21 cellular contexts compared by ENCODE assay signal in genomic region chr11:120399312-120399711, GRCh38.
DNase-seq lines count a peak whose midpoint lies in the region; ATAC-seq, FAIRE-seq and TF ChIP-seq lines count a peak whose summit lies in the region.
"Had no signal": no experiment of that assay in that cellular context is flagged by ENCODE, and none has a peak within 500 bp of the region (broad histone marks: within the 10 kb centered on the region; RNA-seq: fewer than 3 reads in every experiment).

No MANE protein-coding gene starts in this region.

- H4K20me1 ChIP-seq in astrocyte (ENCODE audit: insufficient read depth, low read length) (peaks cover 15% of the 10 kb centered on the region), keratinocyte (ENCODE audit: control insufficient read depth, extremely low read depth, insufficient read depth, low read length) (peaks cover 2% of the 10 kb centered on the region), smooth muscle cell (ENCODE audit: low read depth) (peaks cover 11% of the 10 kb centered on the region)

- H3K4me1 ChIP-seq in astrocyte (ENCODE audit: insufficient read depth, low read length) (peaks cover 34% of the 10 kb centered on the region), keratinocyte (ENCODE audit: control insufficient read depth, extremely low read depth, insufficient read depth, low read length) (peaks cover 34% of the 10 kb centered on the region), smooth muscle cell (ENCODE audit: low read depth) (peaks cover 57% of the 10 kb centered on the region)

- CTCF ChIA-PET in CD4-positive, alpha-beta T cell (lab: Charles Lee), result no interaction called here

- no peaks in the 10 kb centered on the region for H3K9me3 ChIP-seq in astrocyte (ENCODE audit: insufficient read depth, low read depth, low read length)
- H3K9me3 ChIP-seq in keratinocyte (ENCODE audit: control insufficient read depth, low read depth, low read length), result no peaks in the 10 kb centered on the region
- no peaks in the 10 kb centered on the region for H3K9me3 ChIP-seq in smooth muscle cell (replicated peaks; ENCODE audit: low read depth)
- H3K9me3 ChIP-seq in CD4-positive, alpha-beta T cell (ENCODE audit: control insufficient read depth, low read length), result no peaks in the 10 kb centered on the region
- H3K9me3 ChIP-seq: mucosa of descending colon, suprapubic skin had no signal

- H3F3A ChIP-seq in smooth muscle cell (ENCODE audit: low read depth), result peaks cover 23% of the 10 kb centered on the region

- POLR2A ChIA-PET in CD4-positive, alpha-beta T cell (lab: Charles Lee), result no interaction called here

- H3K27ac Mint-ChIP-seq in activated naive CD4-positive, alpha-beta T cell treated with anti-CD3 and anti-CD28 coated beads, Interleukin-2, amount 50 U/mL, for 24 hours, result peak overlapping the region; percentile 41
- no peak overlapping the region for H3K27ac Mint-ChIP-seq in activated naive CD4-positive, alpha-beta T cell treated with anti-CD3 and anti-CD28 coated beads, Interleukin-2, amount 50 U/mL, for 72 hours
- H3K27ac Mint-ChIP-seq in astrocyte (ENCODE audit: unreplicated experiment), result peak overlapping the region; percentile 83
- H3K27ac Mint-ChIP-seq in CD4-positive, alpha-beta T cell, result no peak overlapping the region
- H3K27ac Mint-ChIP-seq: activated B cell treated with CpG ODN at 0.5 μM for 24 hours; activated CD8-positive, alpha-beta T cell treated with anti-CD3 and anti-CD28 coated beads, Interleukin-2, amount 10 ng/mL, durations not matched to agents 7 days and 5 days; activated naive CD8-positive, alpha-beta T cell treated with anti-CD3 and anti-CD28 coated beads for 36 hours; T-helper 2 cell treated with Interferon-gamma antibody and Interleukin-4, amounts not matched to agents 5 μg/mL and 100 μg/mL, for 36 hours had no signal

- no peak for TF ChIP-seq CTCF in astrocyte (IDR thresholded peaks at IDR 0.05; ENCODE audit: insufficient read depth, low read depth, low read length)
- TF ChIP-seq CTCF in keratinocyte (optimal IDR thresholded peaks at IDR 0.05 in 1 of 3, IDR thresholded peaks at IDR 0.05 in 1 of 3, conservative IDR thresholded peaks at IDR 0.05 in 1 of 3; ENCODE audit: extremely low read depth in 1 of 3, insufficient read depth in 2 of 3, low read length in 3 of 3), result no peak
- no peak for TF ChIP-seq CTCF in smooth muscle cell (IDR thresholded peaks at IDR 0.05; ENCODE audit: borderline replicate concordance, insufficient read depth, poor library complexity, severe bottlenecking)
- TF ChIP-seq CTCF in CD4-positive, alpha-beta T cell (IDR thresholded peaks at IDR 0.05), result no peak

- no peak overlapping the region for H3K4me3 Mint-ChIP-seq in activated naive CD4-positive, alpha-beta T cell treated with anti-CD3 and anti-CD28 coated beads, Interleukin-2, amount 50 U/mL, for 24 hours
- peak overlapping the region; percentile 35 for H3K4me3 Mint-ChIP-seq in astrocyte (ENCODE audit: unreplicated experiment)
- no peak overlapping the region for H3K4me3 Mint-ChIP-seq in CD4-positive, alpha-beta T cell
- H3K4me3 Mint-ChIP-seq: activated B cell treated with CpG ODN at 0.5 μM for 24 hours; activated CD8-positive, alpha-beta T cell treated with anti-CD3 and anti-CD28 coated beads, Interleukin-2, amount 10 ng/mL, durations not matched to agents 7 days and 5 days; activated naive CD8-positive, alpha-beta T cell treated with anti-CD3 and anti-CD28 coated beads for 36 hours; T-helper 2 cell treated with Interferon-gamma antibody and Interleukin-4, amounts not matched to agents 5 μg/mL and 100 μg/mL, for 36 hours had no signal

- H3K79me2 ChIP-seq in astrocyte (ENCODE audit: insufficient read depth, low read length) (peaks cover 89% of the 10 kb centered on the region), keratinocyte (ENCODE audit: control insufficient read depth, insufficient read depth, low read length) (peaks cover 38% of the 10 kb centered on the region), smooth muscle cell (ENCODE audit: low read depth) (peaks cover 94% of the 10 kb centered on the region)

- H3K9ac ChIP-seq in astrocyte (ENCODE audit: low read length), result no peak overlapping the region
- H3K9ac ChIP-seq in keratinocyte (ENCODE audit: control insufficient read depth, extremely low read depth, insufficient read depth, low read length), result no peak overlapping the region
- no peak overlapping the region for H3K9ac ChIP-seq in smooth muscle cell (ENCODE audit: low read depth)

- dilution Hi-C loops in keratinocyte (cut with MboI; ENCODE audit: extremely low pct_ligation_motif_present, low sequenced_read_pairs), result no loop called here

- no peak for ATAC-seq in activated naive CD4-positive, alpha-beta T cell treated with anti-CD3 and anti-CD28 coated beads, Interleukin-2, amount 50 U/mL, for 72 hours
- no peak for ATAC-seq in CD4-positive, alpha-beta T cell (ENCODE audit: poor library complexity)
- ATAC-seq in GM18498 (IDR thresholded peaks at IDR 0.05; ENCODE audit: unreplicated experiment), result no peak
- ATAC-seq: activated CD8-positive, alpha-beta T cell treated with anti-CD3 and anti-CD28 coated beads, Interleukin-2, amount 10 ng/mL, durations not matched to agents 7 days and 5 days; mucosa of descending colon had no signal

- intact Hi-C loops in CD4-positive, alpha-beta T cell (cut with DNase I, micrococcal nuclease), result no loop called here

- H3K4me1 Mint-ChIP-seq in activated naive CD4-positive, alpha-beta T cell treated with anti-CD3 and anti-CD28 coated beads, Interleukin-2, amount 50 U/mL, for 24 hours, result no peaks in the 10 kb centered on the region
- H3K4me1 Mint-ChIP-seq in astrocyte (ENCODE audit: low read depth, unreplicated experiment), result peaks cover 41% of the 10 kb centered on the region
- no peaks in the 10 kb centered on the region for H3K4me1 Mint-ChIP-seq in CD4-positive, alpha-beta T cell (ENCODE audit: low read depth)

- FAIRE-seq in astrocyte (lab: Jason Lieb, UNC), result no peak
- peak; percentile 71 for FAIRE-seq in keratinocyte (lab: Jason Lieb, UNC)

- peaks cover 2% of the 10 kb centered on the region for H3K36me3 Mint-ChIP-seq in activated naive CD4-positive, alpha-beta T cell treated with anti-CD3 and anti-CD28 coated beads, Interleukin-2, amount 50 U/mL, for 24 hours
- H3K36me3 Mint-ChIP-seq in activated naive CD4-positive, alpha-beta T cell treated with anti-CD3 and anti-CD28 coated beads, Interleukin-2, amount 50 U/mL, for 72 hours, result no peaks in the 10 kb centered on the region
- peaks cover 2% of the 10 kb centered on the region for H3K36me3 Mint-ChIP-seq in astrocyte (ENCODE audit: low read depth, unreplicated experiment)
- H3K36me3 Mint-ChIP-seq in CD4-positive, alpha-beta T cell (ENCODE audit: low read depth), result no peaks in the 10 kb centered on the region

- H3K4me3 ChIP-seq in astrocyte (ENCODE audit: insufficient read depth, low read depth, low read length) (no peak overlapping the region), keratinocyte (ENCODE audit: control insufficient read depth in 2 of 3, extremely low read depth in 1 of 3, insufficient read depth in 2 of 3, low read depth in 1 of 3, low read length in 3 of 3) (no peak overlapping the region), smooth muscle cell (no peak overlapping the region)
- H3K4me3 ChIP-seq: coronary artery, mucosa of descending colon, suprapubic skin had no signal

- H3K9me1 ChIP-seq in keratinocyte (ENCODE audit: control insufficient read depth, extremely low read depth, insufficient read depth, low read length), result peaks cover 4% of the 10 kb centered on the region

- H3K36me3 ChIP-seq in astrocyte (ENCODE audit: insufficient read depth, low read length) (no peaks in the 10 kb centered on the region), keratinocyte (ENCODE audit: control insufficient read depth in 2 of 2, extremely low read depth in 1 of 2, insufficient read depth in 2 of 2, low read length in 2 of 2) (no peaks in the 10 kb centered on the region), smooth muscle cell (ENCODE audit: low read depth) (no peaks in the 10 kb centered on the region)
- H3K36me3 ChIP-seq: suprapubic skin had no signal

- H3K4me2 ChIP-seq in astrocyte (ENCODE audit: low read length) (no peak overlapping the region), keratinocyte (ENCODE audit: control insufficient read depth, extremely low read depth, insufficient read depth, low read depth, low read length) (peak overlapping the region; percentile 27), smooth muscle cell (peak overlapping the region; percentile 87)

- H3K27ac ChIP-seq in astrocyte (ENCODE audit: low read depth, low read length), result no peak overlapping the region
- H3K27ac ChIP-seq in keratinocyte (ENCODE audit: control insufficient read depth, insufficient read depth, low read length), result no peak overlapping the region
- H3K27ac ChIP-seq in smooth muscle cell (ENCODE audit: low read depth), result peak overlapping the region; percentile 97
- no peak overlapping the region for H3K27ac ChIP-seq in CD4-positive, alpha-beta T cell (ENCODE audit: low read depth, low read length)
- H3K27ac ChIP-seq: coronary artery, suprapubic skin had no signal

- WGBS in smooth muscle cell (ENCODE audit: low lambda C conversion rate), result 98% methylated on average over 2 of the region's 2 CpGs

- H3K27me3 ChIP-seq in astrocyte (ENCODE audit: insufficient read depth, low read length) (no peaks in the 10 kb centered on the region), keratinocyte (ENCODE audit: control insufficient read depth, extremely low read depth, insufficient read depth, low read length) (no peaks in the 10 kb centered on the region), smooth muscle cell (ENCODE audit: low read depth) (no peaks in the 10 kb centered on the region)
- peaks cover 13% of the 10 kb centered on the region for H3K27me3 ChIP-seq in CD4-positive, alpha-beta T cell (ENCODE audit: control insufficient read depth, insufficient read depth, low read length)
- H3K27me3 ChIP-seq: suprapubic skin had no signal

- peaks cover 20% of the 10 kb centered on the region for H3K27me3 Mint-ChIP-seq in activated naive CD4-positive, alpha-beta T cell treated with anti-CD3 and anti-CD28 coated beads, Interleukin-2, amount 50 U/mL, for 24 hours
- no peaks in the 10 kb centered on the region for H3K27me3 Mint-ChIP-seq in astrocyte (ENCODE audit: low read depth, unreplicated experiment)
- H3K27me3 Mint-ChIP-seq in CD4-positive, alpha-beta T cell, result peaks cover 45% of the 10 kb centered on the region

- no peak overlapping the region for H2AFZ ChIP-seq in astrocyte (ENCODE audit: low read depth, low read length)
- no peak overlapping the region for H2AFZ ChIP-seq in keratinocyte (ENCODE audit: control insufficient read depth, low read length)
- H2AFZ ChIP-seq in smooth muscle cell (ENCODE audit: low read depth), result no peak overlapping the region

- H3K9me3 Mint-ChIP-seq in activated naive CD4-positive, alpha-beta T cell treated with anti-CD3 and anti-CD28 coated beads, Interleukin-2, amount 50 U/mL, for 24 hours, result no peaks in the 10 kb centered on the region
- H3K9me3 Mint-ChIP-seq in activated naive CD4-positive, alpha-beta T cell treated with anti-CD3 and anti-CD28 coated beads, Interleukin-2, amount 50 U/mL, for 72 hours, result no peaks in the 10 kb centered on the region
- no peaks in the 10 kb centered on the region for H3K9me3 Mint-ChIP-seq in astrocyte (ENCODE audit: unreplicated experiment)
- no peaks in the 10 kb centered on the region for H3K9me3 Mint-ChIP-seq in CD4-positive, alpha-beta T cell
- H3K9me3 Mint-ChIP-seq: activated B cell treated with CpG ODN at 0.5 μM for 24 hours; T-helper 2 cell treated with Interferon-gamma antibody and Interleukin-4, amounts not matched to agents 5 μg/mL and 100 μg/mL, for 36 hours had no signal

- DNase-seq in activated naive CD4-positive, alpha-beta T cell treated with anti-CD3 and anti-CD28 coated beads, Interleukin-2, amount 50 U/mL, for 72 hours (ENCODE audit: low spot score in 2 of 2), result no peak
- peak; percentile 67 for DNase-seq in astrocyte (ENCODE audit: low read depth)
- DNase-seq in keratinocyte (ENCODE audit: low read depth, low spot score), result no peak
- DNase-seq in smooth muscle cell (lab: John Stamatoyannopoulos, UW; ENCODE audit: unreplicated experiment), result no peak
- DNase-seq in central memory CD4-positive, alpha-beta T cell, result no peak
- DNase-seq in CD4-positive, alpha-beta T cell, result no peak
- DNase-seq: ACHN; activated B cell treated with CpG ODN at 0.5 μM for 24 hours; activated CD8-positive, alpha-beta T cell treated with anti-CD3 and anti-CD28 coated beads, Interleukin-2, amount 10 ng/mL, durations not matched to agents 7 days and 5 days; activated naive CD8-positive, alpha-beta T cell treated with anti-CD3 and anti-CD28 coated beads for 36 hours; DMS153; KBM-7; mucosa of descending colon; NCI-H1048; NCI-H2171; stimulated activated CD4-positive, alpha-beta T cell treated with anti-CD3 and anti-CD28 coated beads, Interleukin-15, amount 100 ng/mL, for 24 hours had no signal

Comparison
In these comparisons a context has a peak if more than half of its experiments do, and no peak if none do; other contexts are left out.
1. H3K27ac Mint-ChIP-seq: peak in activated naive CD4-positive, alpha-beta T cell treated with anti-CD3 and anti-CD28 coated beads, Interleukin-2, amount 50 U/mL, for 24 hours (single experiment) and astrocyte (single experiment); none in activated naive CD4-positive, alpha-beta T cell treated with anti-CD3 and anti-CD28 coated beads, Interleukin-2, amount 50 U/mL, for 72 hours (0 of 2) and CD4-positive, alpha-beta T cell (single experiment).